ENCODE assay signal across 14 cellular contexts in the genomic region with DNA sequence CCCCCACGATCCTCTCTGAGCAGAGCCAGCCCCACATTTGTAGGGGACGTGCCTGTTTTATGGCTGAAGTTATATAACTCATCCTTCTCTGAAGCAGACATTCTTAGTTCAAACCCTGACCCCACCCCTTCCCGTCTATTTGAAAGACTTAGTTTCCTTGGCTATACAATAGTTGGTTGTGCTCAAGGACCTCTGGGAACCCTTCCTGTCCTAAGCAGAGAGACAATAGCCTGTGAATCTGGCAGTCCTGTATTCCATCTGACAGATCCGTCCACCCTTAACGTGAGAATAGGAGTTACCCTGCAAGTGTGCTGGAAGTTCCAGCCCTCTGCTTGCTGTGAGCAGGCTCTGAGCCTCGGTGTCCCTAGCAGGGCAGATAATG.
A peak's percentile ranks its signal among the peaks of the same experiment; 100 is the strongest.
DNase-seq lines count a peak whose midpoint lies in the region; ATAC-seq, FAIRE-seq and TF ChIP-seq lines count a peak whose summit lies in the region.
"Had no signal": no experiment of that assay in that cellular context is flagged by ENCODE, and none has a peak within 500 bp of the region (broad histone marks: within the 10 kb centered on the region; RNA-seq: fewer than 3 reads in every experiment).

No MANE protein-coding gene starts in this region.

- TF ChIP-seq CTCF in gastrocnemius medialis (IDR thresholded peaks at IDR 0.05 in 4 of 5, conservative IDR thresholded peaks at IDR 0.05 in 1 of 5) (no peak), HepG2 (CRISPR knock-in tag; IDR thresholded peaks at IDR 0.05) (no peak)

- no peaks in the 10 kb centered on the region for H4K20me1 ChIP-seq in HepG2 (ENCODE audit: insufficient read depth, low read length)

- no peaks in the 10 kb centered on the region for H3K4me1 Mint-ChIP-seq in CD8-positive, alpha-beta memory T cell
- no peaks in the 10 kb centered on the region for H3K4me1 Mint-ChIP-seq in effector memory CD8-positive, alpha-beta T cell (ENCODE audit: low read depth in 2 of 2)

- no peaks in the 10 kb centered on the region for H3K4me1 ChIP-seq in CD8-positive, alpha-beta memory T cell (ENCODE audit: insufficient read depth, low read length)
- peaks cover 32% of the 10 kb centered on the region for H3K4me1 ChIP-seq in adipocyte (ENCODE audit: control insufficient read depth, insufficient read depth, low read length)
- peaks cover 25% of the 10 kb centered on the region for H3K4me1 ChIP-seq in iPS-15b (ENCODE audit: control insufficient read depth, insufficient read depth, low read length)
- peaks cover 23 to 32% of the 10 kb centered on the region in 2 donors for H3K4me1 ChIP-seq in gastrocnemius medialis
- H3K4me1 ChIP-seq in HepG2 (ENCODE audit: insufficient read depth, low read length) = no peaks in the 10 kb centered on the region
- H3K4me1 ChIP-seq: adrenal gland had no signal

- H3K9ac ChIP-seq in adipocyte (ENCODE audit: low read length) (peak overlapping the region; percentile 47), iPS-15b (ENCODE audit: low read depth, low read length) (no peak overlapping the region), HepG2 (ENCODE audit: insufficient read depth, low read depth, low read length) (no peak overlapping the region)

- intact Hi-C loops in gastrocnemius medialis (cut with DNase I; ENCODE audit: low total_unique reads) (no loop called here), HepG2 (cut with micrococcal nuclease; ENCODE audit: unreplicated experiment) (no loop called here)

- no peak overlapping the region for H3K4me3 ChIP-seq in CD8-positive, alpha-beta memory T cell (ENCODE audit: low read length)
- H3K4me3 ChIP-seq in adipocyte (ENCODE audit: low read length) (peak overlapping the region; percentile 37), iPS-15b (ENCODE audit: low read depth, low read length) (peak overlapping the region; percentile 4), gastrocnemius medialis (no peak overlapping the region), HepG2 (replicated peaks in 1 of 3; ENCODE audit: insufficient read depth in 1 of 3, low read depth in 2 of 3, low read length in 3 of 3) (no peak overlapping the region)
- H3K4me3 ChIP-seq: adrenal gland had no signal

- no peak for DNase-seq in CD8-positive, alpha-beta memory T cell
- DNase-seq in adipocyte (ENCODE audit: low read depth) (no peak), gastrocnemius medialis (no peak), HepG2 (ENCODE audit: low spot score) (no peak), NCI-H1105 (lab: John Stamatoyannopoulos, UW) (no peak)
- DNase-seq in effector memory CD8-positive, alpha-beta T cell = no peak
- DNase-seq: effector CD4-positive, alpha-beta T cell; hippocampal formation; NCI-H446 treated with DMSO at 0.1 percent for 48 hours had no signal

- CTCF ChIA-PET in CD8-positive, alpha-beta memory T cell (lab: Charles Lee) = no interaction called here
- CTCF ChIA-PET in HepG2 (lab: Yijun Ruan, JAX; ENCODE audit: low intra/inter-chr PET ratio, low total read pairs) = no interaction called here

- FAIRE-seq in HepG2 (lab: Jason Lieb, UNC) = no peak

- 18% methylated on average over 4 of the region's 6 CpGs for WGBS in HepG2 (ENCODE audit: low lambda C conversion rate)

- no peak overlapping the region for H3K4me3 Mint-ChIP-seq in CD8-positive, alpha-beta memory T cell
- H3K4me3 Mint-ChIP-seq in effector memory CD8-positive, alpha-beta T cell = no peak overlapping the region

- in situ Hi-C loops in gastrocnemius medialis (cut with MboI; ENCODE audit: low sequenced_read_pairs in 4 of 4) (loop anchor here in 1 of 4 donors (25.0 kb wide), 1 partner anchor 314 kb away; no protein-coding TSS in a partner anchor), HepG2 (cut with HindIII; ENCODE audit: extremely low pct_ligation_motif_present, low pct_unique_long_range_greater_than_20kb) (no loop called here)

- peaks cover 0 to 2% (median 0%) of the 10 kb centered on the region in 5 donors for H3K9me3 Mint-ChIP-seq in CD8-positive, alpha-beta memory T cell
- H3K9me3 Mint-ChIP-seq in effector memory CD8-positive, alpha-beta T cell = peaks cover 0 to 3% of the 10 kb centered on the region in 2 donors

- H3K79me2 ChIP-seq in HepG2 (ENCODE audit: insufficient read depth, low read length) = no peaks in the 10 kb centered on the region

- H3K27me3 Mint-ChIP-seq in CD8-positive, alpha-beta memory T cell = peaks cover 6 to 14% of the 10 kb centered on the region in 2 donors
- peaks cover 11 to 37% of the 10 kb centered on the region in 2 donors for H3K27me3 Mint-ChIP-seq in effector memory CD8-positive, alpha-beta T cell

- H3K4me2 ChIP-seq in HepG2 (ENCODE audit: low read depth, low read length) = no peak overlapping the region

- no peak overlapping the region for H2AFZ ChIP-seq in HepG2 (ENCODE audit: low read length)

- ATAC-seq in gastrocnemius medialis (peak; percentile 16 to 52), HepG2 (no peak), GM21576 (IDR thresholded peaks at IDR 0.05; ENCODE audit: unreplicated experiment) (no peak)
- no peak for ATAC-seq in effector memory CD8-positive, alpha-beta T cell (replicated peaks)

- TF ChIP-seq RAD21 in HepG2 (CRISPR knock-in tag; IDR thresholded peaks at IDR 0.05) = no peak

- H3K27ac Mint-ChIP-seq in CD8-positive, alpha-beta memory T cell = no peak overlapping the region
- H3K27ac Mint-ChIP-seq in effector memory CD8-positive, alpha-beta T cell = no peak overlapping the region

- TF ChIP-seq POLR2A in gastrocnemius medialis (IDR thresholded peaks at IDR 0.05) (no peak), HepG2 (IDR thresholded peaks at IDR 0.05; ENCODE audit: insufficient read depth in 1 of 2, low read depth in 2 of 2, low read length in 2 of 2) (no peak)

- TF ChIP-seq EP300 in HepG2 (IDR thresholded peaks at IDR 0.05; ENCODE audit: low read depth in 2 of 2, low read length in 2 of 2) (no peak), HepG2 (CRISPR knock-in tag; IDR thresholded peaks at IDR 0.05; ENCODE audit: borderline replicate concordance) (no peak)

- no peaks in the 10 kb centered on the region for H3K36me3 Mint-ChIP-seq in CD8-positive, alpha-beta memory T cell
- H3K36me3 Mint-ChIP-seq in effector memory CD8-positive, alpha-beta T cell (ENCODE audit: insufficient read depth) = no peaks in the 10 kb centered on the region

- no TSS peak for BruUV-seq in HepG2 (replicated peaks; lab: Mats Ljungman, UMichigan)

- no peaks in the 10 kb centered on the region for H3K27me3 ChIP-seq in CD8-positive, alpha-beta memory T cell (ENCODE audit: insufficient read depth, low read length, poor library complexity, severe bottlenecking)
- no peaks in the 10 kb centered on the region for H3K27me3 ChIP-seq in adipocyte (replicated peaks; ENCODE audit: control insufficient read depth, insufficient read depth, low read length)
- no peaks in the 10 kb centered on the region for H3K27me3 ChIP-seq in iPS-15b (ENCODE audit: control insufficient read depth, insufficient read depth, low read length)
- H3K27me3 ChIP-seq in gastrocnemius medialis = no peaks in the 10 kb centered on the region
- H3K27me3 ChIP-seq in HepG2 (ENCODE audit: control insufficient read depth in 1 of 2, insufficient read depth in 2 of 2, low read length in 2 of 2) = no peaks in the 10 kb centered on the region; a peak in 1 of 5 replicates
- H3K27me3 ChIP-seq: adrenal gland had no signal

- H3K9me3 ChIP-seq in CD8-positive, alpha-beta memory T cell (ENCODE audit: low read length) = no peaks in the 10 kb centered on the region
- H3K9me3 ChIP-seq in adipocyte (ENCODE audit: control insufficient read depth, low read length) (no peaks in the 10 kb centered on the region), iPS-15b (ENCODE audit: control insufficient read depth, insufficient read depth, low read length) (no peaks in the 10 kb centered on the region), gastrocnemius medialis (no peaks in the 10 kb centered on the region), HepG2 (ENCODE audit: low read length) (no peaks in the 10 kb centered on the region)
- H3K9me3 ChIP-seq: adrenal gland had no signal

- peak overlapping the region; percentile 57 for H3K27ac ChIP-seq in CD8-positive, alpha-beta memory T cell (ENCODE audit: low read depth, low read length)
- H3K27ac ChIP-seq in gastrocnemius medialis (peak overlapping the region; percentile 0 to 66 (median 58)), HepG2 (ENCODE audit: extremely low read length, insufficient read depth, low read length) (no peak overlapping the region)
- H3K27ac ChIP-seq: HL-60, VCaP had no signal

- no peaks in the 10 kb centered on the region for H3K36me3 ChIP-seq in CD8-positive, alpha-beta memory T cell (ENCODE audit: insufficient read depth, low read length)
- no peaks in the 10 kb centered on the region for H3K36me3 ChIP-seq in adipocyte (ENCODE audit: control insufficient read depth, insufficient read depth, low read length, severe bottlenecking)
- no peaks in the 10 kb centered on the region for H3K36me3 ChIP-seq in iPS-15b (ENCODE audit: control insufficient read depth, insufficient read depth, low read length)
- H3K36me3 ChIP-seq in gastrocnemius medialis = no peaks in the 10 kb centered on the region
- H3K36me3 ChIP-seq in HepG2 (replicated peaks in 1 of 2; ENCODE audit: control insufficient read depth in 1 of 2, insufficient read depth in 2 of 2, low read length in 2 of 2) = no peaks in the 10 kb centered on the region
- H3K36me3 ChIP-seq: adrenal gland had no signal

- POLR2A ChIA-PET in CD8-positive, alpha-beta memory T cell (lab: Charles Lee) = no interaction called here
- POLR2A ChIA-PET in HepG2 (lab: Yijun Ruan, JAX) = no interaction called here

TF ChIP-seq in HepG2, 621 proteins besides CTCF, POLR2A, EP300 and RAD21:
- TF ChIP-seq IKZF4 (CRISPR knock-in tag; IDR thresholded peaks at IDR 0.05; ENCODE audit: borderline replicate concordance, low read depth, not compliant biosample characterization) = no peak
TF ChIP-seq in HepG2: peak in this region for 0.

Comparison
In these comparisons a context has a peak if more than half of its experiments do, and no peak if none do; other contexts are left out.
1. H3K4me3 ChIP-seq: peak in adipocyte (single experiment) and iPS-15b (single experiment); none in CD8-positive, alpha-beta memory T cell (single experiment), gastrocnemius medialis (0 of 4) and HepG2 (0 of 3).
2. ATAC-seq: peak in gastrocnemius medialis (2 of 2); none in HepG2 (single experiment), effector memory CD8-positive, alpha-beta T cell (single experiment) and GM21576 (single experiment).